21 cellular contexts compared by ENCODE assay signal in the genomic region with DNA sequence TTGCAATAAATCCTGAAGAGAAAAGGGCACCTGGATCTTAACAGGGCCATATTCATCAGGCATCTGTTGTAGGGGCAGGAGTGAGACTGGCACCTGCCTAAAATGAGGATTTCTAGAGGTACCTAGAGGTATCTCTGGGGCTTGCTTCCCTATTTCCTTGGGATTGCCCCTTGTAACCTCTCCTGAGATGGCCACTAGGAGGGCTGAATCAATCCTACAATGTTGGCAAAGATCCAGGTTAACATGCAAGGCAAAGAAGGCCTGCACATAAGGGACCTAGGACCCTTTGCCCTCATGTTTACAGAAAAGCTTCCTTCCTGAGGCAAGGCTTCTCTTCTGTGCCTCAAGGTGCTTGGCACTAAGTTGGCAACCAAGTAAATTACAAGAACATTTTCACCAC. TPM values are rescaled to one million over a fixed set of nuclear protein-coding genes. Genes with fewer than 3 reads are reported as not detected.
A peak's percentile ranks its signal among the peaks of the same experiment; 100 is the strongest.
DNase-seq lines count a peak whose midpoint lies in the region; ATAC-seq and TF ChIP-seq lines count a peak whose summit lies in the region.
"Had no signal": no experiment of that assay in that cellular context is flagged by ENCODE, and none has a peak within 500 bp of the region (broad histone marks: within the 10 kb centered on the region; RNA-seq: fewer than 3 reads in every experiment).

No MANE protein-coding gene starts in this region.

- H3K4me3 Mint-ChIP-seq in endodermal cell: no peak overlapping the region
- H3K4me3 Mint-ChIP-seq: CD8-positive, alpha-beta T cell; H9; IgD-negative memory B cell had no signal

- no peak overlapping the region for H3K9ac ChIP-seq in endodermal cell (ENCODE audit: extremely low read depth, low read length, poor library complexity, severe bottlenecking)

- H3K9me3 Mint-ChIP-seq in endodermal cell: peaks cover 21% of the 10 kb centered on the region

- no peak overlapping the region for H3K4me3 ChIP-seq in HL-60 (replicated peaks; ENCODE audit: insufficient read depth, low read length)
- H3K4me3 ChIP-seq in endodermal cell (ENCODE audit: low read length): no peak overlapping the region
- peak overlapping the region in 1 of 4 donors; percentile 5 for H3K4me3 ChIP-seq in upper lobe of left lung
- H3K4me3 ChIP-seq: SJCRH30 had no signal

- H3K36me3 ChIP-seq in endodermal cell (ENCODE audit: control insufficient read depth, insufficient read depth, low read length): no peaks in the 10 kb centered on the region
- H3K36me3 ChIP-seq in upper lobe of left lung: no peaks in the 10 kb centered on the region
- H3K36me3 ChIP-seq: BE2C, SJCRH30 had no signal

- no peak overlapping the region for H3K27ac Mint-ChIP-seq in endodermal cell
- H3K27ac Mint-ChIP-seq: CD8-positive, alpha-beta T cell; H9; IgD-negative memory B cell had no signal

- DNase-seq in NCI-H748 (lab: John Stamatoyannopoulos, UW; ENCODE audit: unreplicated experiment): peak; percentile 7
- DNase-seq in NCI-H748 treated with DMSO at 0.1 percent for 48 hours (lab: John Stamatoyannopoulos, UW): no peak
- peak in 1 of 2 experiments; percentile 35 for DNase-seq in HL-60 (ENCODE audit: low read depth in 1 of 2, low spot score in 1 of 2)
- DNase-seq in endodermal cell: no peak
- DNase-seq in upper lobe of left lung: no peak
- DNase-seq in stimulated activated CD4-positive, alpha-beta T cell treated with anti-CD3 and anti-CD28 coated beads, Interleukin-15, amount 100 ng/mL, for 24 hours: no peak
- no peak for DNase-seq in NCI-H524 (lab: John Stamatoyannopoulos, UW)
- no peak for DNase-seq in head of caudate nucleus
- DNase-seq: BE2C; CD8-positive, alpha-beta T cell; DMS79 treated with DMSO at 0.1 percent for 48 hours; H9; NCI-H1417; NCI-H187; NCI-H226; NCI-H524 treated with DMSO at 0.1 percent for 48 hours; SJCRH30 had no signal

- TF ChIP-seq EP300 in upper lobe of left lung (IDR thresholded peaks at IDR 0.05): no peak

- H3K4me1 ChIP-seq in endodermal cell (ENCODE audit: control insufficient read depth, insufficient read depth, low read length) (no peaks in the 10 kb centered on the region), upper lobe of left lung (peaks cover 4 to 13% (median 6%) of the 10 kb centered on the region in 4 donors)
- H3K4me1 ChIP-seq: BE2C, SJCRH30 had no signal

- no peak for ATAC-seq in upper lobe of left lung (ENCODE audit: low FRiP score in 2 of 2)
- ATAC-seq: CD8-positive, alpha-beta T cell; Panc1 had no signal

- peaks cover 8% of the 10 kb centered on the region for H3K4me1 Mint-ChIP-seq in endodermal cell

- peaks cover 13% of the 10 kb centered on the region for H3K27me3 Mint-ChIP-seq in endodermal cell (ENCODE audit: insufficient read depth)
- H3K27me3 Mint-ChIP-seq: IgD-negative memory B cell had no signal

- H3K36me3 Mint-ChIP-seq in endodermal cell (ENCODE audit: low read depth): no peaks in the 10 kb centered on the region
- H3K36me3 Mint-ChIP-seq: CD8-positive, alpha-beta T cell; IgD-negative memory B cell had no signal

- intact Hi-C loops in head of caudate nucleus (cut with DNase I): no loop called here

- no peaks in the 10 kb centered on the region for H3K27me3 ChIP-seq in HL-60 (ENCODE audit: insufficient read depth, poor library complexity, severe bottlenecking)
- H3K27me3 ChIP-seq in endodermal cell (ENCODE audit: control insufficient read depth, insufficient read depth, low read length, poor library complexity, severe bottlenecking): no peaks in the 10 kb centered on the region
- H3K27me3 ChIP-seq in upper lobe of left lung: no peaks in the 10 kb centered on the region
- H3K27me3 ChIP-seq: BE2C, SJCRH30 had no signal

- H3K9me3 ChIP-seq in endodermal cell (ENCODE audit: control insufficient read depth, low read length) (peaks cover 19% of the 10 kb centered on the region), upper lobe of left lung (peaks cover 0 to 15% (median 0%) of the 10 kb centered on the region in 4 donors)
- H3K9me3 ChIP-seq: BE2C, SJCRH30 had no signal

- TF ChIP-seq CTCF in HL-60 (IDR thresholded peaks at IDR 0.05; ENCODE audit: insufficient read depth, low read length) (no peak), endodermal cell (conservative IDR thresholded peaks at IDR 0.05) (peak; percentile 67), upper lobe of left lung (IDR thresholded peaks at IDR 0.05) (peak in 1 of 6 experiments; percentile 10)

- peak overlapping the region; percentile 43 for H3K27ac ChIP-seq in HL-60 (replicated peaks)
- H3K27ac ChIP-seq in endodermal cell (ENCODE audit: low read depth, low read length): no peak overlapping the region
- H3K27ac ChIP-seq in upper lobe of left lung: peak overlapping the region; percentile 35 to 83 (median 63)
- H3K27ac ChIP-seq: SJCRH30 had no signal

- no peak for TF ChIP-seq POLR2A in upper lobe of left lung (IDR thresholded peaks at IDR 0.05)

RNA-seq across cellular contexts. Expression of a gene that starts 25.8 kb away (rescaled TPM):
- total RNA-seq in endodermal cell (not detected), upper lobe of left lung (10 to 100 TPM in 5 of 6 donors, 1 to 10 TPM in 1; 3.0 to 30.8 (median 16.3) TPM)
- not detected for polyA plus RNA-seq in endodermal cell (2013, experiment 1 of 2)
- not detected for polyA plus RNA-seq in endodermal cell (2013, experiment 2 of 2)
- total RNA-seq: A172; CD8-positive, alpha-beta T cell; G401; H9; SJCRH30 had no signal
- polyA plus RNA-seq: IgD-negative memory B cell had no signal

RNA-seq across cellular contexts. Expression of a gene that starts 46.1 kb away (rescaled TPM):
- not detected for total RNA-seq in endodermal cell
- not detected for polyA plus RNA-seq in endodermal cell (2013, experiment 1 of 2)
- polyA plus RNA-seq in endodermal cell (2013, experiment 2 of 2): not detected
- total RNA-seq in upper lobe of left lung: 1 to 10 TPM in 1 of 6 donors, under 1 TPM in 1, not detected in 4; 0.74 to 1.3 TPM
- total RNA-seq: A172; CD8-positive, alpha-beta T cell; G401; SJCRH30 had no signal

RNA-seq across cellular contexts. Expression of a gene that starts 53.2 kb away (rescaled TPM):
- total RNA-seq in endodermal cell: under 1 TPM in 1 of 2 donors, not detected in 1; 0.66 TPM
- polyA plus RNA-seq in endodermal cell (2013, experiment 1 of 2): not detected
- not detected for polyA plus RNA-seq in endodermal cell (2013, experiment 2 of 2)
- 1 to 10 TPM in 5 of 6 donors, not detected in 1; 1.2 to 4.0 (median 3.2) TPM for total RNA-seq in upper lobe of left lung
- total RNA-seq: A172; CD8-positive, alpha-beta T cell; G401; SJCRH30 had no signal
- polyA plus RNA-seq: IgD-negative memory B cell had no signal
